In genomic region chr6:166861961-166862286, GRCh38 we compare ENCODE assay signal across 8 cellular contexts.
DNase-seq lines count a peak whose midpoint lies in the region; ATAC-seq and TF ChIP-seq lines count a peak whose summit lies in the region.

No MANE protein-coding gene starts in this region.

- H3K27ac ChIP-seq in angular gyrus (ENCODE audit: low read depth, low read length) (peak overlapping the region; percentile 78), right lobe of liver (no peak overlapping the region), thymus (ENCODE audit: low read depth) (no peak overlapping the region)

- TF ChIP-seq CTCF in right lobe of liver (IDR thresholded peaks at IDR 0.05), result no peak

- peaks cover 4% of the 10 kb centered on the region for H3K4me1 Mint-ChIP-seq in activated CD8-positive, alpha-beta memory T cell treated with anti-CD3 and anti-CD28 coated beads, Interleukin-2, amount 10 ng/mL, durations not matched to agents 7 days and 5 days

- H3K27ac Mint-ChIP-seq in activated CD8-positive, alpha-beta memory T cell treated with anti-CD3 and anti-CD28 coated beads, Interleukin-2, amount 10 ng/mL, durations not matched to agents 7 days and 5 days, result no peak overlapping the region

- intact Hi-C loops in right lobe of liver (cut with DNase I) (no loop called here), sciatic nerve (cut with DNase I) (no loop called here)

- H3K4me1 ChIP-seq in right lobe of liver, result peaks cover 0 to 11% (median under 1%) of the 10 kb centered on the region in 4 donors
- H3K4me1 ChIP-seq in thymus (ENCODE audit: control insufficient read depth, insufficient read depth, low read length), result no peaks in the 10 kb centered on the region

- no peaks in the 10 kb centered on the region for H3K36me3 Mint-ChIP-seq in activated CD8-positive, alpha-beta memory T cell treated with anti-CD3 and anti-CD28 coated beads, Interleukin-2, amount 10 ng/mL, durations not matched to agents 7 days and 5 days

- DNase-seq in activated CD8-positive, alpha-beta memory T cell treated with anti-CD3 and anti-CD28 coated beads, Interleukin-2, amount 10 ng/mL, durations not matched to agents 7 days and 5 days, result no peak
- DNase-seq in activated CD8-positive, alpha-beta memory T cell treated with anti-CD3 and anti-CD28 coated beads, Interleukin-2, amount 50 U/mL, for 4 hours, result no peak
- DNase-seq in right lobe of liver (no peak), sciatic nerve (ENCODE audit: low spot score) (no peak)

- H3K9me3 Mint-ChIP-seq in activated CD8-positive, alpha-beta memory T cell treated with anti-CD3 and anti-CD28 coated beads, Interleukin-2, amount 10 ng/mL, durations not matched to agents 7 days and 5 days (ENCODE audit: low read depth), result no peaks in the 10 kb centered on the region

- no peaks in the 10 kb centered on the region for H3K9me3 ChIP-seq in right lobe of liver
- H3K9me3 ChIP-seq in thymus (ENCODE audit: control insufficient read depth), result no peaks in the 10 kb centered on the region

- peaks cover 4 to 13% of the 10 kb centered on the region in 2 donors for H3K27me3 ChIP-seq in right lobe of liver
- H3K27me3 ChIP-seq in thymus (ENCODE audit: control insufficient read depth, insufficient read depth), result peaks cover 38% of the 10 kb centered on the region

- H3K27me3 Mint-ChIP-seq in activated CD8-positive, alpha-beta memory T cell treated with anti-CD3 and anti-CD28 coated beads, Interleukin-2, amount 10 ng/mL, durations not matched to agents 7 days and 5 days, result peaks cover 40% of the 10 kb centered on the region

- WGBS in right lobe of liver (ENCODE audit: insufficient coverage, low coverage, low lambda C conversion rate, missing lambda C conversion rate), result 3% methylated on average over 11 of the region's 11 CpGs
- 7% methylated on average over 11 of the region's 11 CpGs for WGBS in thymus

- H3K4me3 ChIP-seq in right lobe of liver (peak overlapping the region; percentile 46 to 56 (median 52)), thymus (ENCODE audit: low read length) (peak overlapping the region; percentile 38)

- H3K4me3 Mint-ChIP-seq in activated CD8-positive, alpha-beta memory T cell treated with anti-CD3 and anti-CD28 coated beads, Interleukin-2, amount 10 ng/mL, durations not matched to agents 7 days and 5 days, result peak overlapping the region; percentile 65

- H3K36me3 ChIP-seq in right lobe of liver (no peaks in the 10 kb centered on the region), thymus (ENCODE audit: control insufficient read depth, insufficient read depth) (no peaks in the 10 kb centered on the region)

- ATAC-seq in activated CD8-positive, alpha-beta memory T cell treated with anti-CD3 and anti-CD28 coated beads, Interleukin-2, amount 10 ng/mL, durations not matched to agents 7 days and 5 days, result no peak
- ATAC-seq in right lobe of liver, result no peak
- ATAC-seq in GM21737 (IDR thresholded peaks at IDR 0.05; ENCODE audit: unreplicated experiment), result no peak
- ATAC-seq in GM19035 (IDR thresholded peaks at IDR 0.05; ENCODE audit: unreplicated experiment), result no peak
- no peak for ATAC-seq in sciatic nerve

- no peak for TF ChIP-seq POLR2A in right lobe of liver (IDR thresholded peaks at IDR 0.05)

- CTCF ChIA-PET in activated CD8-positive, alpha-beta memory T cell treated with anti-CD3 and anti-CD28 coated beads, Interleukin-2, amount 10 ng/mL, durations not matched to agents 7 days and 5 days (lab: Charles Lee), result interaction anchor here (0.9 kb wide), 1 partner anchor 87 kb away, joined by 4 read pairs; no protein-coding TSS in a partner anchor
